ENCODE assay signal across 27 cellular contexts in the genomic region with DNA sequence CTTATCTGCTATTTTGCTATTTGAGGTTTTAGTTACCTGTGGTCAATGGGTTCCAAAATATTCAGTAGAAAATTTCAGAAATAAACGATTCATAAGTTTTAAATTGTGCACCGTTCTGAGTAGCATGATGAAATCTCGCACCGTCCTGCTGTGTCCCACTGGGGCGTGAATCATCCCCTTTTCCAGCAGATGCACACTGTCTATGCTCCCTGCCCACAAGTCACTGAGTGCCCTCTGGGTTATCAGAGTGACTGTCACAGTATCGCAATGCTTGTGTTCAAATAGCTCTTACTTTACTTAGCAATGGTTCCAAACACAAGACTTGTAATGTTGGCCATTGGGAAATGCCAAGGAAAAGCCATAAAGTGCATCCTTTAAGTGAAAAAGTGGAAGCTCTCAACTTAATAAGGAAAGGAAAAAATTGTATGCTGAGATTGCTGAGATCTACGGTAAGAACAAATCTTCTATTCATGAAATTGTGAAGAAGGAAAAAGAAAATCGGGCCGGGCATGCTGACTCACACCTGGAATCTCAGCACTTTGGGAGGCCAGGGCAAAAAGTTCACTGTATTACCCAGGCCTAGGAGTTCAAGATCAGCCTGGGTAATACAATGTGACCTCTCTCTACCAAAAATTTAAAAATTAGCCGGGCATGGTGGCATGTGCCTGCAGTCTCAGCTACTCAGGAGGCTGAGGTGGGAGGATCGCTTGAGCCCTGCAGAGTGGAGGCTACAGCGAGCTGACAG. TPM values are rescaled to one million over a fixed set of nuclear protein-coding genes. Genes with fewer than 3 reads are reported as not detected.
"Had no signal": no experiment of that assay in that cellular context is flagged by ENCODE, and none has a peak within 500 bp of the region (broad histone marks: within the 10 kb centered on the region; RNA-seq: fewer than 3 reads in every experiment).

No MANE protein-coding gene starts in this region.

- ATAC-seq: left lobe of liver; mucosa of descending colon; natural killer cell treated with Interleukin-12 subunit alpha and Interleukin-12 subunit beta and Interleukin-15 and Interleukin-18, amount 100 ng/mL, for 72 hours; stimulated activated effector memory CD8-positive, alpha-beta T cell treated with anti-CD3 and anti-CD28 coated beads, Interleukin-12 subunit alpha, Interleukin-12 subunit beta, amount 100 ng/mL, for 72 hours; stimulated activated naive CD8-positive, alpha-beta T cell treated with anti-CD3 and anti-CD28 coated beads, Interleukin-15, Interleukin-2, amounts not matched to agents 100 U/mL and 50 U/mL, for 24 hours; upper lobe of right lung had no signal

- DNase-seq: dermis blood vessel endothelial cell; effector memory CD4-positive, alpha-beta T cell; esophagus squamous epithelium; heart left ventricle; kidney; mucosa of descending colon; naive B cell; pancreas; sigmoid colon; stimulated activated CD4-positive, alpha-beta T cell treated with anti-CD3 and anti-CD28 coated beads, Interleukin-2, amount 100 ng/mL, for 24 hours; stimulated activated CD4-positive, alpha-beta T cell treated with anti-CD3 and anti-CD28 coated beads, Interleukin-4, amount 100 ng/mL, for 24 hours; stimulated activated naive CD8-positive, alpha-beta T cell treated with anti-CD3 and anti-CD28 coated beads, Interleukin-15, Interleukin-2, amounts not matched to agents 100 U/mL and 50 U/mL, for 24 hours; substantia nigra; testis; transverse colon; upper lobe of right lung had no signal

- H3K4me2 ChIP-seq: hepatocyte had no signal

- H3K27me3 ChIP-seq: esophagus squamous epithelium, heart left ventricle, hepatocyte, neutrophil, pancreas, sigmoid colon, testis, transverse colon, upper lobe of right lung, vagina had no signal

- H2AFZ ChIP-seq: hepatocyte had no signal

- H3K4me3 ChIP-seq: coronary artery, esophagus squamous epithelium, heart left ventricle, hepatocyte, lung, mucosa of descending colon, pancreas, sigmoid colon, testis, transverse colon, upper lobe of right lung, vagina had no signal

- H3K9me3 ChIP-seq: esophagus squamous epithelium, heart left ventricle, mucosa of descending colon, neutrophil, pancreas, sigmoid colon, testis, transverse colon, upper lobe of right lung, vagina had no signal

- H3K36me3 ChIP-seq: esophagus squamous epithelium, heart left ventricle, neutrophil, pancreas, sigmoid colon, transverse colon, upper lobe of right lung, vagina had no signal

- H3K79me2 ChIP-seq: hepatocyte had no signal

- H3K4me1 ChIP-seq: esophagus squamous epithelium, sigmoid colon, transverse colon, upper lobe of right lung had no signal

- H3K27ac ChIP-seq: esophagus squamous epithelium, hepatocyte, neutrophil, sigmoid colon, transverse colon, upper lobe of right lung, vagina had no signal

RNA-seq across cellular contexts. Expression of gene COL4A3, which starts 13.3 kb away (rescaled TPM):
- total RNA-seq: endothelial cell of umbilical vein, mesothelial cell of epicardium, neural crest cell had no signal
- polyA plus RNA-seq: endothelial cell of umbilical vein, hepatocyte had no signal

RNA-seq across cellular contexts. Expression of gene COL4A4, which starts 13.8 kb away (rescaled TPM):
- total RNA-seq: endothelial cell of umbilical vein had no signal
- polyA plus RNA-seq: endothelial cell of umbilical vein had no signal
